ENCODE assay signal across 1 cellular context in the genomic region with DNA sequence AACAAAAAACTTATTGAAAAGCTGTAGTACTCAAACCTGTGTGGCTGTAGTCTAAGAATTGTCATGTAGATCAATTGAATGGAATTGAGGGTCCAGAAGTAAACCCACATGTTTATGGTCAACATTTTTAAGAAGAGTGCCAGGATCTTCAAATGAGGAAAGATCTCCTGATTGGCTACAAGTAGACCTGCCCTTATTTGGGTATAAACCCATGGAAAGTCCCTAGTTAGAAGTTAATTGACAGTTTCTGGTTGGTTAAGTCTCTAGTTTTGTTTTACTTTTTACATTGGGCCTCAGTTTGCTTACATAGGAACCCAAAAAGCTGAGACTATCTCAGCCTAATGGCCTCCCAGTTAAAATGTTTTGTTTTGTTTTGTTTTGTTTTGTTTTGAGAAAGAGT.
TF ChIP-seq lines count a peak whose summit lies in the region.

No MANE protein-coding gene starts in this region.

TF ChIP-seq in GM12878, 131 proteins besides CTCF, POLR2A, EP300 and RAD21 (continued from another document):
- TF ChIP-seq, protein P1, sequence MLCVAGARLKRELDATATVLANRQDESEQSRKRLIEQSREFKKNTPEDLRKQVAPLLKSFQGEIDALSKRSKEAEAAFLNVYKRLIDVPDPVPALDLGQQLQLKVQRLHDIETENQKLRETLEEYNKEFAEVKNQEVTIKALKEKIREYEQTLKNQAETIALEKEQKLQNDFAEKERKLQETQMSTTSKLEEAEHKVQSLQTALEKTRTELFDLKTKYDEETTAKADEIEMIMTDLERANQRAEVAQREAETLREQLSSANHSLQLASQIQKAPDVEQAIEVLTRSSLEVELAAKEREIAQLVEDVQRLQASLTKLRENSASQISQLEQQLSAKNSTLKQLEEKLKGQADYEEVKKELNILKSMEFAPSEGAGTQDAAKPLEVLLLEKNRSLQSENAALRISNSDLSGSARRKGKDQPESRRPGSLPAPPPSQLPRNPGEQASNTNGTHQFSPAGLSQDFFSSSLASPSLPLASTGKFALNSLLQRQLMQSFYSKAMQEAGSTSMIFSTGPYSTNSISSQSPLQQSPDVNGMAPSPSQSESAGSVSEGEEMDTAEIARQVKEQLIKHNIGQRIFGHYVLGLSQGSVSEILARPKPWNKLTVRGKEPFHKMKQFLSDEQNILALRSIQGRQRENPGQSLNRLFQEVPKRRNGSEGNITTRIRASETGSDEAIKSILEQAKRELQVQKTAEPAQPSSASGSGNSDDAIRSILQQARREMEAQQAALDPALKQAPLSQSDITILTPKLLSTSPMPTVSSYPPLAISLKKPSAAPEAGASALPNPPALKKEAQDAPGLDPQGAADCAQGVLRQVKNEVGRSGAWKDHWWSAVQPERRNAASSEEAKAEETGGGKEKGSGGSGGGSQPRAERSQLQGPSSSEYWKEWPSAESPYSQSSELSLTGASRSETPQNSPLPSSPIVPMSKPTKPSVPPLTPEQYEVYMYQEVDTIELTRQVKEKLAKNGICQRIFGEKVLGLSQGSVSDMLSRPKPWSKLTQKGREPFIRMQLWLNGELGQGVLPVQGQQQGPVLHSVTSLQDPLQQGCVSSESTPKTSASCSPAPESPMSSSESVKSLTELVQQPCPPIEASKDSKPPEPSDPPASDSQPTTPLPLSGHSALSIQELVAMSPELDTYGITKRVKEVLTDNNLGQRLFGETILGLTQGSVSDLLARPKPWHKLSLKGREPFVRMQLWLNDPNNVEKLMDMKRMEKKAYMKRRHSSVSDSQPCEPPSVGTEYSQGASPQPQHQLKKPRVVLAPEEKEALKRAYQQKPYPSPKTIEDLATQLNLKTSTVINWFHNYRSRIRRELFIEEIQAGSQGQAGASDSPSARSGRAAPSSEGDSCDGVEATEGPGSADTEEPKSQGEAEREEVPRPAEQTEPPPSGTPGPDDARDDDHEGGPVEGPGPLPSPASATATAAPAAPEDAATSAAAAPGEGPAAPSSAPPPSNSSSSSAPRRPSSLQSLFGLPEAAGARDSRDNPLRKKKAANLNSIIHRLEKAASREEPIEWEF (IDR thresholded peaks at IDR 0.05; ENCODE audit: insufficient replicate concordance, low read depth, low read length): no peak
- no peak for TF ChIP-seq LARP7 (IDR thresholded peaks at IDR 0.05)
- no peak for TF ChIP-seq RB1 (IDR thresholded peaks at IDR 0.05; ENCODE audit: borderline replicate concordance)
TF ChIP-seq in GM12878: peak in this region for 2.
